ENCODE assay signal across 12 cellular contexts in the genomic region with DNA sequence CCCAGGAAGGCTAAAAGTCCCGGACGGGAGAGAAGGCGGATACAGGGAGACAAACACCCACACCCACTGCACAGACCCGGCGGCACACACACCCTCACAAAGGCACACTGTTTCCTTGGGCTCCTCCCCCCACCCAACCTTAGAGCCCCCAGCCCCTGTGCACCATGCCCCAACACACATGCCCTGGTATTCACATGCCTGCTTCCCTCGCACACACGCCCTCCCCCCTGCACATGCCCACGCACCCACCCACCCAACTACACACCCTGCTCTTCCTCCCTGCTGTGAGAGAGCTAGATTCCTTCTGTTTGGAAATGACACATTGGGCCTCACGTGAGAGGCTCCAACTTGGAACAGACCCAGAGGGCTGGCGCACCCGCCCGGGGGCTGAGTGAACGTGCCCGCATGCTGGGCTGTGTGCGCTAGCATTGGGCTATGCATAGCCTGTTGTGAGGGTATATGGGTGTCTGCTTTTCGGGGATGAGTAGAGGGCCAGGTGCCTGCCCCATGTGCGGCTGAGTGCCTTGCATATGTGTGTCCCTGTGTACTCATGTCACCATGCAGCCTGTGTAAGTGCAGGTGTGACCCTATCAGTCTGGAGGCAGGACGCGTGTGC. TPM values are rescaled to one million over a fixed set of nuclear protein-coding genes. Genes with fewer than 3 reads are reported as not detected.
A peak's percentile ranks its signal among the peaks of the same experiment; 100 is the strongest.
DNase-seq lines count a peak whose midpoint lies in the region; FAIRE-seq and TF ChIP-seq lines count a peak whose summit lies in the region.
"Had no signal": no experiment of that assay in that cellular context is flagged by ENCODE, and none has a peak within 500 bp of the region (broad histone marks: within the 10 kb centered on the region; RNA-seq: fewer than 3 reads in every experiment).

No MANE protein-coding gene starts in this region.

- peak in 2 of 3 experiments; percentile 23 to 50 for DNase-seq in NCI-H1417 (lab: John Stamatoyannopoulos, UW)
- no peak for DNase-seq in NCI-H1417 treated with DMSO at 0.1 percent for 48 hours (lab: John Stamatoyannopoulos, UW)
- peak; percentile 47 for DNase-seq in OCI-M1 (lab: John Stamatoyannopoulos, UW)
- peak; percentile 19 for DNase-seq in fibroblast of peridontal ligament (ENCODE audit: extremely low read depth)
- DNase-seq in small intestine, result peak; percentile 15
- no peak for DNase-seq in stimulated activated CD4-positive, alpha-beta T cell treated with anti-CD3 and anti-CD28 coated beads, Interleukin-4, amount 100 ng/mL, for 24 hours
- DNase-seq in sigmoid colon, result no peak
- DNase-seq in glomerular visceral epithelial cell (ENCODE audit: extremely low spot score), result no peak
- DNase-seq: activated CD4-positive, alpha-beta T cell treated with anti-CD3 and anti-CD28 coated beads, Interleukin-2, amount 10 ng/mL, durations not matched to agents 24 days and 14 days; stimulated activated naive CD8-positive, alpha-beta T cell treated with anti-CD3 and anti-CD28 coated beads, Interleukin-15, Interleukin-2, amounts not matched to agents 100 U/mL and 50 U/mL, for 24 hours had no signal

- TF ChIP-seq POLR2A in sigmoid colon (IDR thresholded peaks at IDR 0.05), result no peak

- H3K27ac ChIP-seq in small intestine (ENCODE audit: low read depth in 1 of 2, low read length in 1 of 2) (no peak overlapping the region), sigmoid colon (no peak overlapping the region)
- H3K27ac ChIP-seq: right atrium auricular region had no signal

- H3K9me3 ChIP-seq in small intestine (ENCODE audit: control insufficient read depth, low read depth) (no peaks in the 10 kb centered on the region), sigmoid colon (no peaks in the 10 kb centered on the region)
- H3K9me3 ChIP-seq: HAP-1, right atrium auricular region had no signal

- no peak for FAIRE-seq in small intestine (lab: Jason Lieb, UNC)

- no peak for TF ChIP-seq CTCF in sigmoid colon (IDR thresholded peaks at IDR 0.05)

- peaks cover 3 to 26% of the 10 kb centered on the region in 2 donors for H3K27me3 ChIP-seq in small intestine (ENCODE audit: control insufficient read depth in 2 of 2, insufficient read depth in 2 of 2, low read length in 2 of 2)
- H3K27me3 ChIP-seq in sigmoid colon, result peaks cover 36 to 61% (median 53%) of the 10 kb centered on the region in 3 donors

- intact Hi-C loops in sigmoid colon (cut with DNase I), result no loop called here

- no peak for TF ChIP-seq EP300 in sigmoid colon (IDR thresholded peaks at IDR 0.05)

- WGBS in small intestine, 3 donors, result 6 to 33% (median 21%) methylated on average over 15 to 19 of the region's 19 CpGs
- WGBS in sigmoid colon, 2 donors, result 11 to 45% methylated on average over 19 of the region's 19 CpGs

- H3K4me3 ChIP-seq in small intestine (ENCODE audit: low read depth in 1 of 2, low read length in 2 of 2) (no peak overlapping the region), sigmoid colon (no peak overlapping the region)
- H3K4me3 ChIP-seq: HAP-1 had no signal

- H3K36me3 ChIP-seq in small intestine (ENCODE audit: control insufficient read depth in 2 of 2, insufficient read depth in 2 of 2, low read length in 2 of 2) (no peaks in the 10 kb centered on the region), sigmoid colon (no peaks in the 10 kb centered on the region)
- H3K36me3 ChIP-seq: HAP-1, right atrium auricular region had no signal

- H3K4me1 ChIP-seq in small intestine (ENCODE audit: control insufficient read depth in 2 of 2, insufficient read depth in 1 of 2, low read depth in 1 of 2, low read length in 1 of 2) (peaks cover 0 to 6% of the 10 kb centered on the region in 2 donors), sigmoid colon (peaks cover 0 to 39% (median 35%) of the 10 kb centered on the region in 4 donors)

RNA-seq across cellular contexts. Expression of a gene that starts 0.5 kb away (rescaled TPM):
- polyA plus RNA-seq in small intestine (1 to 10 TPM in 1 of 3 donors, not detected in 2; 1.1 TPM), sigmoid colon (under 1 TPM in 1 of 3 donors, not detected in 2; 0.60 TPM)
- under 1 TPM; 0.16 to 0.55 (median 0.38) TPM for total RNA-seq in sigmoid colon
- total RNA-seq: activated CD4-positive, alpha-beta T cell treated with anti-CD3 and anti-CD28 coated beads, Interleukin-2, amount 10 ng/mL, durations not matched to agents 24 days and 14 days; right atrium auricular region had no signal

RNA-seq across cellular contexts. Expression of a gene that starts 41.0 kb away (rescaled TPM):
- polyA plus RNA-seq in small intestine (100 to 1,000 TPM; 124 to 200 (median 176) TPM), sigmoid colon (100 to 1,000 TPM in 1 of 3 donors, 10 to 100 TPM in 2; 16.8 to 128 (median 39.1) TPM)
- total RNA-seq in sigmoid colon, result 10 to 100 TPM; 44.0 to 70.4 (median 50.4) TPM

Comparison
In these comparisons a context has a peak if more than half of its experiments do, and no peak if none do; other contexts are left out.
1. DNase-seq: peak in NCI-H1417 (2 of 3), OCI-M1 (single experiment), fibroblast of peridontal ligament (single experiment) and small intestine (single experiment); none in NCI-H1417 treated with DMSO at 0.1 percent for 48 hours (single experiment), stimulated activated CD4-positive, alpha-beta T cell treated with anti-CD3 and anti-CD28 coated beads, Interleukin-4, amount 100 ng/mL, for 24 hours (single experiment), sigmoid colon (single experiment) and glomerular visceral epithelial cell (single experiment).